In the genomic region with DNA sequence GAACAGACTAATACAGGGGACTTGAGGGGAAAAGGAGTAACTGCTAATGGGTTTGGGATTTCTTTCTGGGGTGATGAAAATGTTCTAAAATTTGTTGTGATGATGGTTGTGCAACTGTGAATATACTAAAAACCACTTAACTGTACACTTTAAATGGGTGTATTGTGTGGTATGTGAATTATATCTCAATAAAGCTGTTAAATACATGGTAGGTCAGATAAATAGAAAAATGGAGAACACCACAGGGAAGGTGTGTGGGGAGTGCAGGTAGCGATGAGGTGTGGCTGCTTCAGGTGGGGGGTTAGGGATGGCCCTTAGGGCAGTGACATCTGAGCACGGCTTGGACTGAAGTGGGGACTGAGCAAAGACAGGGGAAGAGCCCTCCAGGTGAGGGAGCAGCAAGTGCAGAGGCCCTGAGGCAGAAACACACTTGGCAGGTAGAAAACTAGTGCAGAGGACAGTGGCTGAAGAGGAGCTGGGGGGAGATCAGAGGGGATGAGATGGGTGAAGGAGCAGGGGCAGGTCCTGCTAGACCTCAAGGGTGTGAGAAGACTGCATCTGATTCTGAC, we compare ENCODE assay signal across 11 cellular contexts. TPM values are rescaled to one million over a fixed set of nuclear protein-coding genes. Genes with fewer than 3 reads are reported as not detected.
DNase-seq lines count a peak whose midpoint lies in the region; ATAC-seq, FAIRE-seq and TF ChIP-seq lines count a peak whose summit lies in the region.
"Had no signal": no experiment of that assay in that cellular context is flagged by ENCODE, and none has a peak within 500 bp of the region (broad histone marks: within the 10 kb centered on the region; RNA-seq: fewer than 3 reads in every experiment).

No MANE protein-coding gene starts in this region.

- peaks cover under 1% of the 10 kb centered on the region for H3K79me2 ChIP-seq in keratinocyte (ENCODE audit: control insufficient read depth, insufficient read depth, low read length)

- 100% methylated on average over 1 of the region's 2 CpGs; no CpG with 5 or more reads in 1 of the 2 experiments for WGBS in IMR-90 (ENCODE audit: extremely low coverage in 2 of 2, insufficient read length in 1 of 2), 2 experiments

- no TSS peak for BruUV-seq in IMR-90 (replicated peaks; lab: Mats Ljungman, UMichigan)

- in situ Hi-C loops in IMR-90 (cut with MboI; ENCODE audit: low sequenced_read_pairs): loop anchor here (5.0 kb wide), 1 partner anchor 72 kb away; no protein-coding TSS in a partner anchor

- no peak overlapping the region for H2AK9ac ChIP-seq in IMR-90 (replicated peaks; ENCODE audit: low read depth, low read length, poor library complexity)

- no peak overlapping the region for H2BK5ac ChIP-seq in IMR-90 (ENCODE audit: low read depth, low read length, poor library complexity, severe bottlenecking)

- no peak overlapping the region for H3K14ac ChIP-seq in IMR-90 (replicated peaks; ENCODE audit: low read depth, low read length)

- H3K36me3 Mint-ChIP-seq in activated T-helper 1 cell treated with anti-CD3 and anti-CD28 coated beads, Interleukin-12 subunit alpha, Interleukin-12 subunit beta, Interleukin-2, Interleukin-4 antibody, amounts not matched to agents 30 ng/mL and 10 ng/mL and 1 ng/mL, durations not matched to agents 14 hours and 24 hours and 36 hours (ENCODE audit: low read depth): peaks cover 28% of the 10 kb centered on the region
- peaks cover 17 to 30% of the 10 kb centered on the region in 2 donors for H3K36me3 Mint-ChIP-seq in stimulated activated naive B cell treated with anti-CD40 and anti-IgM and Interleukin-4, amounts not matched to agents 10 μg/mL and 1 μg/mL and 100 μg/mL, for 72 hours

- H3K9ac ChIP-seq in IMR-90 (ENCODE audit: low read depth, low read length): no peak overlapping the region
- peak overlapping the region; percentile 10 for H3K9ac ChIP-seq in keratinocyte (ENCODE audit: control insufficient read depth, extremely low read depth, insufficient read depth, low read length)

- H3K18ac ChIP-seq in IMR-90 (ENCODE audit: low read depth, low read length): no peak overlapping the region

- H3K36me3 ChIP-seq in IMR-90 (ENCODE audit: control insufficient read depth, insufficient read depth, low read length) (no peaks in the 10 kb centered on the region), keratinocyte (ENCODE audit: control insufficient read depth in 2 of 2, extremely low read depth in 1 of 2, insufficient read depth in 2 of 2, low read length in 2 of 2) (peaks cover 0 to 3% of the 10 kb centered on the region in 2 experiments)

- H3K23ac ChIP-seq in IMR-90 (ENCODE audit: low read depth, low read length): peak overlapping the region; percentile 25; the same call in 1 of the 2 replicates

- ATAC-seq in IMR-90 (ENCODE audit: low read depth): no peak
- ATAC-seq in stimulated activated naive B cell treated with anti-CD40 and anti-IgM and Interleukin-4, amounts not matched to agents 10 μg/mL and 1 μg/mL and 100 μg/mL, for 72 hours (replicated peaks): no peak
- ATAC-seq in HG02798 (IDR thresholded peaks at IDR 0.05; ENCODE audit: poor library complexity, unreplicated experiment): no peak

- TF ChIP-seq RAD21 in IMR-90 (IDR thresholded peaks at IDR 0.05; ENCODE audit: low read length): no peak

- H3K27ac ChIP-seq in IMR-90 (ENCODE audit: insufficient read depth, low read length) (no peak overlapping the region), keratinocyte (ENCODE audit: control insufficient read depth, insufficient read depth, low read length) (peak overlapping the region; percentile 44)

- no peak overlapping the region for H3K4ac ChIP-seq in IMR-90 (ENCODE audit: low read depth, low read length)

- no peak for DNase-seq in IMR-90
- no peak for DNase-seq in activated T-helper 1 cell treated with anti-CD3 and anti-CD28 coated beads, Interleukin-12 subunit alpha, Interleukin-12 subunit beta, Interleukin-2, Interleukin-4 antibody, amounts not matched to agents 30 ng/mL and 10 ng/mL and 1 ng/mL, durations not matched to agents 14 hours and 24 hours and 36 hours (ENCODE audit: low spot score)
- DNase-seq in keratinocyte (ENCODE audit: low read depth, low spot score): no peak
- no peak for DNase-seq in stimulated activated naive B cell treated with anti-CD40 and anti-IgM and Interleukin-4, amounts not matched to agents 10 μg/mL and 1 μg/mL and 100 μg/mL, for 72 hours
- DNase-seq in CD1c-positive myeloid dendritic cell (ENCODE audit: extremely low spot score): no peak
- DNase-seq in cerebellar nuclear complex (lab: John Stamatoyannopoulos, UW): no peak
- DNase-seq: NCI-H524 had no signal

- H2AFZ ChIP-seq in IMR-90 (replicated peaks; ENCODE audit: low read length, poor library complexity) (no peak overlapping the region), keratinocyte (ENCODE audit: control insufficient read depth, low read length) (peak overlapping the region; percentile 72)

- no peak overlapping the region for H3K56ac ChIP-seq in IMR-90 (ENCODE audit: extremely low read depth, insufficient read depth, low read length)

- intact Hi-C loops in IMR-90 (cut with micrococcal nuclease): no loop called here
- intact Hi-C loops in activated T-helper 1 cell treated with anti-CD3 and anti-CD28 coated beads, Interleukin-12 subunit alpha, Interleukin-12 subunit beta, Interleukin-2, Interleukin-4 antibody, amounts not matched to agents 30 ng/mL and 10 ng/mL and 1 ng/mL, durations not matched to agents 14 hours and 24 hours and 36 hours (cut with micrococcal nuclease): loop anchor here (5.0 kb wide), 1 partner anchor 157 kb away; no protein-coding TSS in a partner anchor

- H4K5ac ChIP-seq in IMR-90 (ENCODE audit: low read depth, low read length): no peak overlapping the region

- H2BK120ac ChIP-seq in IMR-90 (ENCODE audit: low read depth, low read length): no peak overlapping the region

- no peak overlapping the region for H4K8ac ChIP-seq in IMR-90 (ENCODE audit: low read depth in 2 of 2, low read length in 2 of 2)

- FAIRE-seq in keratinocyte (lab: Jason Lieb, UNC): no peak
- FAIRE-seq: frontal cortex, GM19239, TTC549 had no signal

- H3K4me1 ChIP-seq in IMR-90 (ENCODE audit: control insufficient read depth, insufficient read depth, low read length) (peaks cover 22% of the 10 kb centered on the region), keratinocyte (ENCODE audit: control insufficient read depth, extremely low read depth, insufficient read depth, low read length) (peaks cover 25% of the 10 kb centered on the region)

- dilution Hi-C loops in IMR-90 (cut with HindIII; ENCODE audit: low sequenced_read_pairs, unreplicated experiment) (no loop called here), keratinocyte (cut with MboI; ENCODE audit: extremely low pct_ligation_motif_present, low sequenced_read_pairs) (no loop called here)

- peak overlapping the region; percentile 8; the same call in 1 of the 2 replicates for H2AK5ac ChIP-seq in IMR-90 (ENCODE audit: low read depth, low read length)

- H2BK20ac ChIP-seq in IMR-90 (ENCODE audit: low read depth, low read length): no peak overlapping the region

- H3K4me3 ChIP-seq in IMR-90 (ENCODE audit: insufficient read depth, low read depth, low read length) (no peak overlapping the region), keratinocyte (ENCODE audit: control insufficient read depth in 2 of 3, extremely low read depth in 1 of 3, insufficient read depth in 2 of 3, low read depth in 1 of 3, low read length in 3 of 3) (no peak overlapping the region)

- peaks cover 72% of the 10 kb centered on the region for H3K4me1 Mint-ChIP-seq in activated T-helper 1 cell treated with anti-CD3 and anti-CD28 coated beads, Interleukin-12 subunit alpha, Interleukin-12 subunit beta, Interleukin-2, Interleukin-4 antibody, amounts not matched to agents 30 ng/mL and 10 ng/mL and 1 ng/mL, durations not matched to agents 14 hours and 24 hours and 36 hours (ENCODE audit: low read depth)
- H3K4me1 Mint-ChIP-seq in stimulated activated naive B cell treated with anti-CD40 and anti-IgM and Interleukin-4, amounts not matched to agents 10 μg/mL and 1 μg/mL and 100 μg/mL, for 72 hours: peaks cover 42 to 69% of the 10 kb centered on the region in 2 donors

- no peaks in the 10 kb centered on the region for H3K27me3 Mint-ChIP-seq in activated T-helper 1 cell treated with anti-CD3 and anti-CD28 coated beads, Interleukin-12 subunit alpha, Interleukin-12 subunit beta, Interleukin-2, Interleukin-4 antibody, amounts not matched to agents 30 ng/mL and 10 ng/mL and 1 ng/mL, durations not matched to agents 14 hours and 24 hours and 36 hours (ENCODE audit: insufficient read depth)
- no peaks in the 10 kb centered on the region for H3K27me3 Mint-ChIP-seq in stimulated activated naive B cell treated with anti-CD40 and anti-IgM and Interleukin-4, amounts not matched to agents 10 μg/mL and 1 μg/mL and 100 μg/mL, for 72 hours

- H2BK15ac ChIP-seq in IMR-90 (ENCODE audit: low read depth, low read length): no peak overlapping the region

- H3K27ac Mint-ChIP-seq in activated T-helper 1 cell treated with anti-CD3 and anti-CD28 coated beads, Interleukin-12 subunit alpha, Interleukin-12 subunit beta, Interleukin-2, Interleukin-4 antibody, amounts not matched to agents 30 ng/mL and 10 ng/mL and 1 ng/mL, durations not matched to agents 14 hours and 24 hours and 36 hours: peak overlapping the region; percentile 47
- H3K27ac Mint-ChIP-seq in stimulated activated naive B cell treated with anti-CD40 and anti-IgM and Interleukin-4, amounts not matched to agents 10 μg/mL and 1 μg/mL and 100 μg/mL, for 72 hours: peak overlapping the region; percentile 52

- H3K4me3 Mint-ChIP-seq in activated T-helper 1 cell treated with anti-CD3 and anti-CD28 coated beads, Interleukin-12 subunit alpha, Interleukin-12 subunit beta, Interleukin-2, Interleukin-4 antibody, amounts not matched to agents 30 ng/mL and 10 ng/mL and 1 ng/mL, durations not matched to agents 14 hours and 24 hours and 36 hours: peak overlapping the region; percentile 58
- no peak overlapping the region for H3K4me3 Mint-ChIP-seq in stimulated activated naive B cell treated with anti-CD40 and anti-IgM and Interleukin-4, amounts not matched to agents 10 μg/mL and 1 μg/mL and 100 μg/mL, for 72 hours

- H4K20me1 ChIP-seq in IMR-90 (ENCODE audit: insufficient read depth, low read length) (peaks cover 12% of the 10 kb centered on the region), keratinocyte (ENCODE audit: control insufficient read depth, extremely low read depth, insufficient read depth, low read length) (no peaks in the 10 kb centered on the region)

- H3K9me3 Mint-ChIP-seq in activated T-helper 1 cell treated with anti-CD3 and anti-CD28 coated beads, Interleukin-12 subunit alpha, Interleukin-12 subunit beta, Interleukin-2, Interleukin-4 antibody, amounts not matched to agents 30 ng/mL and 10 ng/mL and 1 ng/mL, durations not matched to agents 14 hours and 24 hours and 36 hours: no peaks in the 10 kb centered on the region
- H3K9me3 Mint-ChIP-seq in stimulated activated naive B cell treated with anti-CD40 and anti-IgM and Interleukin-4, amounts not matched to agents 10 μg/mL and 1 μg/mL and 100 μg/mL, for 72 hours: peaks cover 2 to 4% of the 10 kb centered on the region in 2 donors

- TF ChIP-seq CTCF in IMR-90 (conservative IDR thresholded peaks at IDR 0.05; ENCODE audit: low read depth, low read length): no peak
- no peak for TF ChIP-seq CTCF in keratinocyte (optimal IDR thresholded peaks at IDR 0.05 in 1 of 3, IDR thresholded peaks at IDR 0.05 in 1 of 3, conservative IDR thresholded peaks at IDR 0.05 in 1 of 3; ENCODE audit: extremely low read depth in 1 of 3, insufficient read depth in 2 of 3, low read length in 3 of 3)

- no peaks in the 10 kb centered on the region for H3K27me3 ChIP-seq in IMR-90 (ENCODE audit: control insufficient read depth, insufficient read depth, low read length)
- H3K27me3 ChIP-seq in keratinocyte (ENCODE audit: control insufficient read depth, extremely low read depth, insufficient read depth, low read length): no peaks in the 10 kb centered on the region

- POLR2A ChIA-PET in IMR-90 (lab: Charles Lee; ENCODE audit: unreplicated experiment): no interaction called here

- peaks cover 7% of the 10 kb centered on the region for H3K9me1 ChIP-seq in IMR-90 (ENCODE audit: insufficient read depth, low read length)
- H3K9me1 ChIP-seq in keratinocyte (ENCODE audit: control insufficient read depth, extremely low read depth, insufficient read depth, low read length): peaks cover 2% of the 10 kb centered on the region

- H3K4me2 ChIP-seq in IMR-90 (ENCODE audit: low read depth, low read length) (no peak overlapping the region), keratinocyte (ENCODE audit: control insufficient read depth, extremely low read depth, insufficient read depth, low read depth, low read length) (peak overlapping the region; percentile 22)

- peaks cover 26 to 77% of the 10 kb centered on the region in 2 experiments for H3K79me1 ChIP-seq in IMR-90 (ENCODE audit: low read depth in 1 of 2, low read length in 2 of 2)

- H3K9me3 ChIP-seq in IMR-90 (ENCODE audit: control insufficient read depth, insufficient read depth, low read length): no peaks in the 10 kb centered on the region; the same call in 1 of the 2 replicates
- no peaks in the 10 kb centered on the region for H3K9me3 ChIP-seq in keratinocyte (ENCODE audit: control insufficient read depth, low read depth, low read length)

- TF ChIP-seq POLR2A in IMR-90 (IDR thresholded peaks at IDR 0.05; ENCODE audit: low read depth, low read length): no peak

- H4K91ac ChIP-seq in IMR-90 (ENCODE audit: insufficient read depth, low read depth, low read length): no peak overlapping the region

- CTCF ChIA-PET in IMR-90 (lab: Yijun Ruan, JAX): interaction anchor here (1.0 to 1.1 kb wide), 2 partner anchors 16 to 17 kb away, joined by 3 to 4 read pairs; no protein-coding TSS in a partner anchor

RNA-seq across cellular contexts. Expression of gene EEIG1, which starts 20.9 kb away (rescaled TPM):
- 1.1 TPM in 2 replicates for total RNA-seq in IMR-90 (2012; rRNA removed)
- 17.5 and 23.2 TPM in 2 replicates for polyA plus RNA-seq in IMR-90 (2012; rRNA removed)
- polyA plus RNA-seq in IMR-90 (2012; cell fraction: cytosol; rRNA removed): 10.6 and 14.3 TPM in 2 replicates
- polyA plus RNA-seq in IMR-90 (2012; cell fraction: nucleus; rRNA removed; ENCODE audit: low replicate concordance): 21.3 and 38.9 TPM in 2 replicates
- total RNA-seq in activated T-helper 1 cell treated with anti-CD3 and anti-CD28 coated beads, Interleukin-12 subunit alpha, Interleukin-12 subunit beta, Interleukin-2, Interleukin-4 antibody, amounts not matched to agents 30 ng/mL and 10 ng/mL and 1 ng/mL, durations not matched to agents 14 hours and 24 hours and 36 hours: 39.8 and 43.4 TPM in 2 replicates
- polyA plus RNA-seq in keratinocyte: 3.7 to 8.6 TPM (median 7.0 TPM) in 3 replicates
- polyA plus RNA-seq in keratinocyte (2011; ENCODE audit: low read depth): 7.3 TPM
- 6.1 and 15.3 TPM in 2 replicates for polyA plus RNA-seq in keratinocyte (2011; cell fraction: cytosol; rRNA removed)
- polyA plus RNA-seq in keratinocyte (2011; cell fraction: nucleus; rRNA removed): 14.2 and 16.9 TPM in 2 replicates
- polyA plus RNA-seq in keratinocyte (2012; ENCODE audit: low replicate concordance): 11.2 and 32.3 TPM in 2 replicates
- polyA minus RNA-seq in keratinocyte: 4.9 to 22.6 TPM (median 11.4 TPM) in 3 replicates
- 5.0 TPM for polyA minus RNA-seq in keratinocyte (2011; cell fraction: cytosol; rRNA and poly(A)+ RNA removed)
- 3.8 and 8.9 TPM in 2 replicates for polyA minus RNA-seq in keratinocyte (2011; cell fraction: nucleus; rRNA and poly(A)+ RNA removed)

RNA-seq across cellular contexts. Expression of gene DPM2, which starts 22.3 kb away (rescaled TPM):
- 10.8 TPM in 2 replicates for total RNA-seq in IMR-90 (2012; rRNA removed)
- polyA plus RNA-seq in IMR-90 (2012; rRNA removed) (60.6 and 60.9 TPM in 2 replicates), keratinocyte (31.1 to 35.4 TPM (median 34.7 TPM) in 3 replicates)
- polyA plus RNA-seq in IMR-90 (2012; cell fraction: cytosol; rRNA removed): 40.8 and 52.3 TPM in 2 replicates
- 40.3 and 50.7 TPM in 2 replicates for polyA plus RNA-seq in IMR-90 (2012; cell fraction: nucleus; rRNA removed; ENCODE audit: low replicate concordance)
- 62.6 and 70.2 TPM in 2 replicates for total RNA-seq in activated T-helper 1 cell treated with anti-CD3 and anti-CD28 coated beads, Interleukin-12 subunit alpha, Interleukin-12 subunit beta, Interleukin-2, Interleukin-4 antibody, amounts not matched to agents 30 ng/mL and 10 ng/mL and 1 ng/mL, durations not matched to agents 14 hours and 24 hours and 36 hours
- 4.3 TPM for polyA plus RNA-seq in keratinocyte (2011; ENCODE audit: low read depth)
- polyA plus RNA-seq in keratinocyte (2011; cell fraction: cytosol; rRNA removed): 30.4 and 34.1 TPM in 2 replicates
- polyA plus RNA-seq in keratinocyte (2011; cell fraction: nucleus; rRNA removed): 31.3 and 35.3 TPM in 2 replicates
- 30.8 and 33.4 TPM in 2 replicates for polyA plus RNA-seq in keratinocyte (2012; ENCODE audit: low replicate concordance)
- 30.5 to 46.0 TPM (median 35.2 TPM) in 3 replicates for polyA minus RNA-seq in keratinocyte
- polyA minus RNA-seq in keratinocyte (2011; cell fraction: cytosol; rRNA and poly(A)+ RNA removed): 42.6 TPM
- 9.5 and 11.2 TPM in 2 replicates for polyA minus RNA-seq in keratinocyte (2011; cell fraction: nucleus; rRNA and poly(A)+ RNA removed)

RNA-seq across cellular contexts. Expression of gene PIP5KL1, which starts 29.3 kb away (rescaled TPM):
- 0.28 and 0.36 TPM in 2 replicates for total RNA-seq in IMR-90 (2012; rRNA removed)
- polyA plus RNA-seq in IMR-90 (2012; rRNA removed) (2.7 and 3.6 TPM in 2 replicates), keratinocyte (2.4 to 5.2 TPM (median 4.4 TPM) in 3 replicates)
- polyA plus RNA-seq in IMR-90 (2012; cell fraction: cytosol; rRNA removed): 2.5 and 3.4 TPM in 2 replicates
- polyA plus RNA-seq in IMR-90 (2012; cell fraction: nucleus; rRNA removed; ENCODE audit: low replicate concordance): 22.0 and 36.8 TPM in 2 replicates
- total RNA-seq in activated T-helper 1 cell treated with anti-CD3 and anti-CD28 coated beads, Interleukin-12 subunit alpha, Interleukin-12 subunit beta, Interleukin-2, Interleukin-4 antibody, amounts not matched to agents 30 ng/mL and 10 ng/mL and 1 ng/mL, durations not matched to agents 14 hours and 24 hours and 36 hours: 1.1 and 1.2 TPM in 2 replicates
- 2.0 TPM for polyA plus RNA-seq in keratinocyte (2011; ENCODE audit: low read depth)
- polyA plus RNA-seq in keratinocyte (2011; cell fraction: cytosol; rRNA removed): 1.1 and 2.7 TPM in 2 replicates
- 9.0 and 9.9 TPM in 2 replicates for polyA plus RNA-seq in keratinocyte (2011; cell fraction: nucleus; rRNA removed)
- polyA plus RNA-seq in keratinocyte (2012; ENCODE audit: low replicate concordance): 3.0 and 4.5 TPM in 2 replicates
- polyA minus RNA-seq in keratinocyte: 0.76 to 2.2 TPM (median 0.83 TPM) in 3 replicates
- 4.4 TPM for polyA minus RNA-seq in keratinocyte (2011; cell fraction: cytosol; rRNA and poly(A)+ RNA removed)
- polyA minus RNA-seq in keratinocyte (2011; cell fraction: nucleus; rRNA and poly(A)+ RNA removed): 3.0 and 3.1 TPM in 2 replicates

RNA-seq across cellular contexts. Expression of gene ST6GALNAC4, which starts 43.1 kb away (rescaled TPM):
- 11.9 and 12.5 TPM in 2 replicates for total RNA-seq in IMR-90 (2012; rRNA removed)
- polyA plus RNA-seq in IMR-90 (2012; rRNA removed): 32.9 and 42.2 TPM in 2 replicates
- polyA plus RNA-seq in IMR-90 (2012; cell fraction: cytosol; rRNA removed): 18.6 and 48.3 TPM in 2 replicates
- polyA plus RNA-seq in IMR-90 (2012; cell fraction: nucleus; rRNA removed; ENCODE audit: low replicate concordance): 25.4 and 59.2 TPM in 2 replicates
- 30.8 and 31.6 TPM in 2 replicates for total RNA-seq in activated T-helper 1 cell treated with anti-CD3 and anti-CD28 coated beads, Interleukin-12 subunit alpha, Interleukin-12 subunit beta, Interleukin-2, Interleukin-4 antibody, amounts not matched to agents 30 ng/mL and 10 ng/mL and 1 ng/mL, durations not matched to agents 14 hours and 24 hours and 36 hours
- polyA plus RNA-seq in keratinocyte: 5.8 to 10.8 TPM (median 8.9 TPM) in 3 replicates
- 2.5 TPM for polyA plus RNA-seq in keratinocyte (2011; ENCODE audit: low read depth)
- polyA plus RNA-seq in keratinocyte (2011; cell fraction: cytosol; rRNA removed): 5.6 and 14.0 TPM in 2 replicates
- polyA plus RNA-seq in keratinocyte (2011; cell fraction: nucleus; rRNA removed): 4.1 and 8.4 TPM in 2 replicates
- 3.2 and 11.6 TPM in 2 replicates for polyA plus RNA-seq in keratinocyte (2012; ENCODE audit: low replicate concordance)
- 9.4 to 13.1 TPM (median 11.6 TPM) in 3 replicates for polyA minus RNA-seq in keratinocyte
- 47.4 TPM for polyA minus RNA-seq in keratinocyte (2011; cell fraction: cytosol; rRNA and poly(A)+ RNA removed)
- 5.1 and 6.7 TPM in 2 replicates for polyA minus RNA-seq in keratinocyte (2011; cell fraction: nucleus; rRNA and poly(A)+ RNA removed)

Comparison
In these comparisons a context has a peak if more than half of its experiments do, and no peak if none do; other contexts are left out.
1. RNA of gene EEIG1, which starts 20.9 kb away (total RNA-seq): 39.8 to 43.4 TPM in activated T-helper 1 cell treated with anti-CD3 and anti-CD28 coated beads, Interleukin-12 subunit alpha, Interleukin-12 subunit beta, Interleukin-2, Interleukin-4 antibody, amounts not matched to agents 30 ng/mL and 10 ng/mL and 1 ng/mL, durations not matched to agents 14 hours and 24 hours and 36 hours; 1.1 TPM in IMR-90; every median in the first group is over 10 times any median in the second.